In the genomic region with DNA sequence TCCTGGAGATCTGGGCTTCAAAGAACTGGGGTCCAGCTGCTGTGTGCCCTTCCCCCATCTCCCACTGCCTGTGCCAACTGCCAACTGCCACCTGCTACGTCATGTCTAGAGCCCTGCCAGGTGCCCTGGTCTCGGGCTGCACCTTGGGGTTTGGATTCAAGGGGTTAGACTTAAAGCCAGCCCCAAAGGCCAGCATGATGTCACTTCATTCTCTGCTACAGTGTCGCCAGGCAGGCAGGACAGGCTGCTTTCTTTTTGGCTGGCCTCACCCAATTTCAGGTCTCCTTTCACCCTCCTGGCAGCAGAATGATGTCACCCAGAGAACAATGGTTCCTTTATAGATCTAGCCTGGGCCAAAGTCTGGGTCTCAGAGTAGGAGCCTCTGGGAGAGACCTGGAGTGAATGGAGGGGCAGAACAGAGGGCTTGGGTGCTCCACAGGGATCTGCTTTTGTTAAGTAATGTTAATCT, we compare ENCODE assay signal across 1 cellular context.
TF ChIP-seq lines count a peak whose summit lies in the region.

No MANE protein-coding gene starts in this region.

TF ChIP-seq in SK-N-SH, 30 proteins besides CTCF, POLR2A, EP300 and RAD21 (continued from another document):
- TF ChIP-seq USF1 (IDR thresholded peaks at IDR 0.05; ENCODE audit: borderline replicate concordance, low read depth) (no peak), SIN3A (IDR thresholded peaks at IDR 0.05; ENCODE audit: borderline replicate concordance, low read depth, low read length) (no peak)
- TF ChIP-seq, protein P1, sequence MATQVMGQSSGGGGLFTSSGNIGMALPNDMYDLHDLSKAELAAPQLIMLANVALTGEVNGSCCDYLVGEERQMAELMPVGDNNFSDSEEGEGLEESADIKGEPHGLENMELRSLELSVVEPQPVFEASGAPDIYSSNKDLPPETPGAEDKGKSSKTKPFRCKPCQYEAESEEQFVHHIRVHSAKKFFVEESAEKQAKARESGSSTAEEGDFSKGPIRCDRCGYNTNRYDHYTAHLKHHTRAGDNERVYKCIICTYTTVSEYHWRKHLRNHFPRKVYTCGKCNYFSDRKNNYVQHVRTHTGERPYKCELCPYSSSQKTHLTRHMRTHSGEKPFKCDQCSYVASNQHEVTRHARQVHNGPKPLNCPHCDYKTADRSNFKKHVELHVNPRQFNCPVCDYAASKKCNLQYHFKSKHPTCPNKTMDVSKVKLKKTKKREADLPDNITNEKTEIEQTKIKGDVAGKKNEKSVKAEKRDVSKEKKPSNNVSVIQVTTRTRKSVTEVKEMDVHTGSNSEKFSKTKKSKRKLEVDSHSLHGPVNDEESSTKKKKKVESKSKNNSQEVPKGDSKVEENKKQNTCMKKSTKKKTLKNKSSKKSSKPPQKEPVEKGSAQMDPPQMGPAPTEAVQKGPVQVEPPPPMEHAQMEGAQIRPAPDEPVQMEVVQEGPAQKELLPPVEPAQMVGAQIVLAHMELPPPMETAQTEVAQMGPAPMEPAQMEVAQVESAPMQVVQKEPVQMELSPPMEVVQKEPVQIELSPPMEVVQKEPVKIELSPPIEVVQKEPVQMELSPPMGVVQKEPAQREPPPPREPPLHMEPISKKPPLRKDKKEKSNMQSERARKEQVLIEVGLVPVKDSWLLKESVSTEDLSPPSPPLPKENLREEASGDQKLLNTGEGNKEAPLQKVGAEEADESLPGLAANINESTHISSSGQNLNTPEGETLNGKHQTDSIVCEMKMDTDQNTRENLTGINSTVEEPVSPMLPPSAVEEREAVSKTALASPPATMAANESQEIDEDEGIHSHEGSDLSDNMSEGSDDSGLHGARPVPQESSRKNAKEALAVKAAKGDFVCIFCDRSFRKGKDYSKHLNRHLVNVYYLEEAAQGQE (IDR thresholded peaks at IDR 0.05; ENCODE audit: low read depth, low read length) = no peak
